ENCODE assay signal across 8 cellular contexts in the genomic region with DNA sequence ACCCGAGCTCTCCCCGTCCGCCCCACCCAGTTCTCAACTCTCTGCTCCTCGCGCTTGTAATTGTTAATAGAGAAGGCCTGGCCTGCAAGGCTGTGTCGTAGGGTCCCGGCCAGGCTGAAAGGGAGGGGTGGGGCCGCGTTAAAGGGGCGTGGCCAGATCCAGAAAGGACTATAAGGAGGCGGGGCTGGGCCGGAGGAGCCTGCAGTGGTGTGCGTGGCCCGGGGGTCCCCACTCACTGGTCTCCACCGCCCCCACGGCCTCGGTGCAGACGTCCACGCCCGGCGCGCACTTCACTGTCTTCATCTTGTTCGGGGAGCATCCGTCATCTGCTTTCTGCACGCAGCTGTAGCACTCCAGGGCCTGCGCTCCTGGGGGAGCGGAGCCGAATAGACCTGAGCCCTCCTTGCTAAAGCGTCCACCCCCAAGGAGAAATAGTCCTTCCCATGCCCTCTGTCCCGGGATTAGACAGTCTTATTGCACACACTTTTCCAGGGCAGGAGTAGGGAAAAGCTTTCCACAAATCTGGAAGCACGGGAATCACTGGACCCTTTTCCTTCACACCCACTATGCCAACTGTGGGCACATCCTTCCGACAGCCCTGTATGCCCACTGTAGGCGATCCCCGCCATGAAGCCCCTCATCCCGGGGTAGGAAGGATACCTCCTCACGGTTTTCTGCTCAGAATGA. TPM values are rescaled to one million over a fixed set of nuclear protein-coding genes. Genes with fewer than 3 reads are reported as not detected.
DNase-seq lines count a peak whose midpoint lies in the region; ATAC-seq and TF ChIP-seq lines count a peak whose summit lies in the region.

No MANE protein-coding gene starts in this region.

- H3K4me1 ChIP-seq in SJCRH30 (peaks cover 3% of the 10 kb centered on the region; the same call in 1 of the 2 replicates), lung (ENCODE audit: control insufficient read depth in 2 of 2, insufficient read depth in 2 of 2, low read length in 2 of 2) (peaks cover 0 to 9% of the 10 kb centered on the region in 2 donors)

- H3K27ac ChIP-seq in SJCRH30 (no peak overlapping the region), lung (ENCODE audit: low read depth in 1 of 2, low read length in 1 of 2) (peak overlapping the region; percentile 14 to 72)

- no peaks in the 10 kb centered on the region for H3K36me3 ChIP-seq in SJCRH30
- no peaks in the 10 kb centered on the region for H3K36me3 ChIP-seq in lung (ENCODE audit: control insufficient read depth in 2 of 2, insufficient read depth in 2 of 2, low read length in 2 of 2)

- no peaks in the 10 kb centered on the region for H3K9me3 Mint-ChIP-seq in stimulated activated effector memory CD8-positive, alpha-beta T cell treated with anti-CD3 and anti-CD28 coated beads, Interleukin-12 subunit alpha, Interleukin-12 subunit beta, amount 100 ng/mL, for 72 hours

- peaks cover 44% of the 10 kb centered on the region for H3K4me1 Mint-ChIP-seq in stimulated activated effector memory CD8-positive, alpha-beta T cell treated with anti-CD3 and anti-CD28 coated beads, Interleukin-12 subunit alpha, Interleukin-12 subunit beta, amount 100 ng/mL, for 72 hours

- TF ChIP-seq CTCF in choroid plexus epithelial cell (conservative IDR thresholded peaks at IDR 0.05; ENCODE audit: low read depth, low read length) (no peak), lung (IDR thresholded peaks at IDR 0.05; ENCODE audit: control extremely low read depth, extremely low read depth) (no peak)

- DNase-seq in SJCRH30 (peak; percentile 17 to 18), choroid plexus epithelial cell (ENCODE audit: low read depth) (no peak), lung (ENCODE audit: low spot score) (peak; percentile 70), NCI-H2081 treated with DMSO at 0.1 percent for 48 hours (lab: John Stamatoyannopoulos, UW) (no peak), inferior parietal cortex (ENCODE audit: extremely low spot score) (no peak)
- peak in 1 of 2 donors; percentile 70 for DNase-seq in stimulated activated effector memory CD8-positive, alpha-beta T cell treated with anti-CD3 and anti-CD28 coated beads, Interleukin-12 subunit alpha, Interleukin-12 subunit beta, amount 100 ng/mL, for 72 hours (ENCODE audit: low spot score in 2 of 2)

- peak; percentile 35 for ATAC-seq in GM18868 (IDR thresholded peaks at IDR 0.05; ENCODE audit: unreplicated experiment)
- peak; percentile 34 for ATAC-seq in HG02852 (IDR thresholded peaks at IDR 0.05; ENCODE audit: unreplicated experiment)
- ATAC-seq in lung (ENCODE audit: insufficient read depth, low FRiP score): peak; percentile 31
- peak; percentile 66 for ATAC-seq in stimulated activated effector memory CD8-positive, alpha-beta T cell treated with anti-CD3 and anti-CD28 coated beads, Interleukin-12 subunit alpha, Interleukin-12 subunit beta, amount 100 ng/mL, for 72 hours

- 11% methylated on average over 33 to 36 of the region's 36 CpGs for whole genome bisulfite sequencing in lung, 2 donors

- H3K36me3 Mint-ChIP-seq in stimulated activated effector memory CD8-positive, alpha-beta T cell treated with anti-CD3 and anti-CD28 coated beads, Interleukin-12 subunit alpha, Interleukin-12 subunit beta, amount 100 ng/mL, for 72 hours: peaks cover 4% of the 10 kb centered on the region

- H3K9me3 ChIP-seq in SJCRH30 (replicated peaks) (no peaks in the 10 kb centered on the region), lung (ENCODE audit: control insufficient read depth in 2 of 2, insufficient read depth in 1 of 2, low read length in 1 of 2) (no peaks in the 10 kb centered on the region)

- H3K27me3 ChIP-seq in SJCRH30 (no peaks in the 10 kb centered on the region), lung (ENCODE audit: control insufficient read depth, insufficient read depth) (no peaks in the 10 kb centered on the region)

- peak overlapping the region; percentile 89 for H3K4me3 Mint-ChIP-seq in stimulated activated effector memory CD8-positive, alpha-beta T cell treated with anti-CD3 and anti-CD28 coated beads, Interleukin-12 subunit alpha, Interleukin-12 subunit beta, amount 100 ng/mL, for 72 hours

- peak overlapping the region; percentile 93 for H3K27ac Mint-ChIP-seq in stimulated activated effector memory CD8-positive, alpha-beta T cell treated with anti-CD3 and anti-CD28 coated beads, Interleukin-12 subunit alpha, Interleukin-12 subunit beta, amount 100 ng/mL, for 72 hours

- H3K4me3 ChIP-seq in SJCRH30 (peak overlapping the region; percentile 36), choroid plexus epithelial cell (ENCODE audit: low read depth, low read length) (peak overlapping the region; percentile 70), lung (peak overlapping the region; percentile 52)

RNA-seq across cellular contexts. Expression of gene LYPD3, which starts 1.2 kb away (rescaled TPM):
- not detected in 2 replicates for total RNA-seq in SJCRH30 (2014; rRNA removed; shearing (Covaris generic))
- total RNA-seq in lung: under 1 TPM; 0.28 to 0.89 TPM
- 1 to 10 TPM; 1.0 to 1.7 TPM for polyA plus RNA-seq in lung

RNA-seq across cellular contexts. Expression of gene PHLDB3, which starts 40.3 kb away (rescaled TPM):
- total RNA-seq in SJCRH30 (2014; rRNA removed; shearing (Covaris generic)): 4.4 and 5.2 TPM in 2 replicates
- total RNA-seq in lung: 10 to 100 TPM in 1 of 2 donors, 1 to 10 TPM in 1; 9.8 to 23.4 TPM
- 1 to 10 TPM; 5.8 to 6.0 TPM for polyA plus RNA-seq in lung

RNA-seq across cellular contexts. Expression of gene TEX101, which starts 49.5 kb away (rescaled TPM):
- total RNA-seq in SJCRH30 (2014; rRNA removed; shearing (Covaris generic)): not detected in 2 replicates
- total RNA-seq in lung: not detected
- not detected for polyA plus RNA-seq in lung

Comparison
In these comparisons a context has a peak if more than half of its experiments do, and no peak if none do; other contexts are left out.
1. DNase-seq: peak in SJCRH30 (2 of 2) and lung (single experiment); none in choroid plexus epithelial cell (single experiment), NCI-H2081 treated with DMSO at 0.1 percent for 48 hours (single experiment) and inferior parietal cortex (single experiment).
2. Peak in every context shown above with its lines, with median percentiles within 50 percentile points of each other: ATAC-seq and H3K4me3 ChIP-seq.